8 cellular contexts compared by ENCODE assay signal in the genomic region with DNA sequence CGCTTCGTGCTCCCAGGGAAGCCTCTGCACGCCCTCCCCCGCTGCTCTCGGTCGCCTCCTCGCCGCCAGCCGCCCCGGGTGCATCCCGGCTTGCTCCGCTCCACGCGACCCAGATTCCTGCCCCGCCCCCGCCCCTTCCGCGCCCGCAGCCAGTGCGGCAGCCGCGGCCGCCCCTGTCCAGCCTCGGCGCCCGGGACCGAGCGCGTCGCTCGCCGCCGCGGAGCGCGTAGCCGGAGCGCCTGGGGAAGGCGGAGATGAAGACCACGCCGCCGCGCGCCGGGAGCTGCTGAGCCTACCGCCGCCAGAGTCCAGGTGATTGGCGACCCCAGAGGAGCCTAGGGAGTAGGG. TPM values are rescaled to one million over a fixed set of nuclear protein-coding genes. Genes with fewer than 3 reads are reported as not detected.
DNase-seq lines count a peak whose midpoint lies in the region; ATAC-seq and TF ChIP-seq lines count a peak whose summit lies in the region.

A gene (plus strand): TSS at position 50 of the 348 bp plus-strand sequence. CDS start 27,043 bp downstream, outside the sequence.

- H3K27ac ChIP-seq in cingulate gyrus (ENCODE audit: low read depth, low read length): peak within 1 kb of the TSS; percentile 19

- peaks cover 84% of the 10 kb centered on the region for H3K27me3 Mint-ChIP-seq in T-helper 17 cell

- H3K9me3 ChIP-seq in T-helper 17 cell (ENCODE audit: control insufficient read depth, low read length, poor library complexity, severe bottlenecking): no peaks in the 10 kb centered on the region

- peak within 1 kb of the TSS; percentile 92 for H3K4me3 Mint-ChIP-seq in T-helper 17 cell

- peak; percentile 40 for DNase-seq in AG10803 (ENCODE audit: low read depth)
- DNase-seq in T-helper 17 cell: peak; percentile 12 to 21 (median 14)
- peak; percentile 83 for DNase-seq in left lobe of liver (ENCODE audit: low spot score)
- DNase-seq in stimulated activated CD4-positive, alpha-beta T cell treated with anti-CD3 and anti-CD28 coated beads, Interleukin-4, amount 100 ng/mL, for 4 hours: peak; percentile 31 to 35
- no peak for DNase-seq in NK-92 (lab: John Stamatoyannopoulos, UW; ENCODE audit: unreplicated experiment)

- peak within 1 kb of the TSS; percentile 79 for H3K4me3 ChIP-seq in AG10803 (ENCODE audit: low read length)

- no peaks in the 10 kb centered on the region for H3K36me3 Mint-ChIP-seq in T-helper 17 cell (ENCODE audit: low read depth)

- H3K4me1 Mint-ChIP-seq in T-helper 17 cell: peaks cover 28% of the 10 kb centered on the region

- no peak within 1 kb of the TSS for H3K27ac Mint-ChIP-seq in T-helper 17 cell

- TF ChIP-seq CTCF in AG10803 (conservative IDR thresholded peaks at IDR 0.05; ENCODE audit: low read length): peak; percentile 27; the same call in 1 of the 2 replicates

- no peak for TF ChIP-seq POLR2A in GM18505 (IDR thresholded peaks at IDR 0.05; ENCODE audit: borderline replicate concordance, extremely low read depth, insufficient read depth, insufficient read length)

- ATAC-seq in GM18505 (IDR thresholded peaks at IDR 0.05; ENCODE audit: unreplicated experiment) (peak; percentile 55), HG03196 (IDR thresholded peaks at IDR 0.05; ENCODE audit: unreplicated experiment) (peak; percentile 56), T-helper 17 cell (peak; percentile 57), left lobe of liver (peak; percentile 96)

RNA-seq across cellular contexts. Expression of the gene that starts here (rescaled TPM):
- total RNA-seq in T-helper 17 cell: not detected
- 1.3 TPM for total RNA-seq in left lobe of liver

Comparison
In these comparisons a context has a peak if more than half of its experiments do, and no peak if none do; other contexts are left out.
1. Peak in DNase-seq and ATAC-seq in T-helper 17 cell; RNA of the gene not detected or under 1 TPM.